1 cellular context compared by ENCODE assay signal in genomic region chr3:167735233-167736107, GRCh38.
TF ChIP-seq lines count a peak whose summit lies in the region.

SERPINI1 (plus strand) TSS chr3:167735721; CDS start chr3:167789129, 53,408 bp downstream.

TF ChIP-seq in HepG2, 621 proteins besides CTCF, POLR2A, EP300 and RAD21 (continued from another document and continues in another):
- TF ChIP-seq, protein P1, sequence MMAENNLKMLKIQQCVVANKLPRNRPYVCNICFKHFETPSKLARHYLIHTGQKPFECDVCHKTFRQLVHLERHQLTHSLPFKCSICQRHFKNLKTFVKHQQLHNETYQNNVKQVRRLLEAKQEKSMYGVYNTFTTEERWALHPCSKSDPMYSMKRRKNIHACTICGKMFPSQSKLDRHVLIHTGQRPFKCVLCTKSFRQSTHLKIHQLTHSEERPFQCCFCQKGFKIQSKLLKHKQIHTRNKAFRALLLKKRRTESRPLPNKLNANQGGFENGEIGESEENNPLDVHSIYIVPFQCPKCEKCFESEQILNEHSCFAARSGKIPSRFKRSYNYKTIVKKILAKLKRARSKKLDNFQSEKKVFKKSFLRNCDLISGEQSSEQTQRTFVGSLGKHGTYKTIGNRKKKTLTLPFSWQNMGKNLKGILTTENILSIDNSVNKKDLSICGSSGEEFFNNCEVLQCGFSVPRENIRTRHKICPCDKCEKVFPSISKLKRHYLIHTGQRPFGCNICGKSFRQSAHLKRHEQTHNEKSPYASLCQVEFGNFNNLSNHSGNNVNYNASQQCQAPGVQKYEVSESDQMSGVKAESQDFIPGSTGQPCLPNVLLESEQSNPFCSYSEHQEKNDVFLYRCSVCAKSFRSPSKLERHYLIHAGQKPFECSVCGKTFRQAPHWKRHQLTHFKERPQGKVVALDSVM (CRISPR knock-in tag; IDR thresholded peaks at IDR 0.05) = 0 out of 2 replicates have a peak, but pooled peaks have one; percentile 18
- TF ChIP-seq NR2F6 (IDR thresholded peaks at IDR 0.05) (no peak), NR2F6 (CRISPR knock-in tag; IDR thresholded peaks at IDR 0.05) (peak; percentile 17; the same call in 1 of the 2 replicates), ZMYM2 (CRISPR knock-in tag; IDR thresholded peaks at IDR 0.05) (no peak), SP4 (CRISPR knock-in tag; IDR thresholded peaks at IDR 0.05) (no peak; the same call in 1 of the 2 replicates), POLR2G (IDR thresholded peaks at IDR 0.05; ENCODE audit: low read depth, low read length) (peak; percentile 82), POLR2AphosphoS2 (IDR thresholded peaks at IDR 0.05; ENCODE audit: low read depth, low read length) (no peak), FOXK2 (IDR thresholded peaks at IDR 0.05) (no peak), IKZF4 (CRISPR knock-in tag; IDR thresholded peaks at IDR 0.05; ENCODE audit: borderline replicate concordance, low read depth, not compliant biosample characterization) (peak; percentile 24), ZNF546 (CRISPR knock-in tag; conservative IDR thresholded peaks at IDR 0.05) (0 out of 2 replicates have a peak, but pooled peaks have one; percentile 34), NR3C1 (CRISPR knock-in tag; IDR thresholded peaks at IDR 0.05) (no peak), SOX6 (IDR thresholded peaks at IDR 0.05) (no peak), SOX6 (CRISPR knock-in tag; IDR thresholded peaks at IDR 0.05) (no peak; the same call in 1 of the 2 replicates), CC2D1A (CRISPR knock-in tag; IDR thresholded peaks at IDR 0.05) (no peak), XBP1 (CRISPR knock-in tag; IDR thresholded peaks at IDR 0.05) (no peak), ELF4 (CRISPR knock-in tag; IDR thresholded peaks at IDR 0.05; ENCODE audit: borderline replicate concordance) (0 out of 2 replicates have a peak, but pooled peaks have one; percentile 13), ZBED4 (CRISPR knock-in tag; IDR thresholded peaks at IDR 0.05; ENCODE audit: borderline replicate concordance) (no peak), ZNF782 (CRISPR knock-in tag; IDR thresholded peaks at IDR 0.05; ENCODE audit: borderline replicate concordance) (no peak), THAP11 (CRISPR knock-in tag; IDR thresholded peaks at IDR 0.05) (no peak), RNF219 (CRISPR knock-in tag; IDR thresholded peaks at IDR 0.05) (no peak), ZNF205 (CRISPR knock-in tag; IDR thresholded peaks at IDR 0.05) (no peak), FOSL2 (CRISPR knock-in tag; IDR thresholded peaks at IDR 0.05) (peak; percentile 25; the same call in 1 of the 2 replicates), ZNF776 (CRISPR knock-in tag; IDR thresholded peaks at IDR 0.05) (peak; percentile 62; the same call in 1 of the 2 replicates), ZNF629 (CRISPR knock-in tag; conservative IDR thresholded peaks at IDR 0.05) (no peak), ERF (CRISPR knock-in tag; IDR thresholded peaks at IDR 0.05) (peak; percentile 77), FOSL1 (CRISPR knock-in tag; IDR thresholded peaks at IDR 0.05; ENCODE audit: borderline replicate concordance) (no peak), MAFF (IDR thresholded peaks at IDR 0.05; ENCODE audit: low read depth, low read length) (no peak), ZNF275 (CRISPR knock-in tag; IDR thresholded peaks at IDR 0.05; ENCODE audit: borderline replicate concordance) (0 out of 2 replicates have a peak, but pooled peaks have one; percentile 46), ZNF282 (IDR thresholded peaks at IDR 0.05; ENCODE audit: partially characterized antibody) (no peak), CBFB (CRISPR knock-in tag; IDR thresholded peaks at IDR 0.05) (peak; percentile 41; the same call in 1 of the 2 replicates), NFE2L1 (CRISPR knock-in tag; IDR thresholded peaks at IDR 0.05; ENCODE audit: borderline replicate concordance) (no peak), JDP2 (CRISPR knock-in tag; IDR thresholded peaks at IDR 0.05; ENCODE audit: borderline replicate concordance) (no peak), ZNF331 (CRISPR knock-in tag; IDR thresholded peaks at IDR 0.05) (peak; percentile 71), RBAK (CRISPR knock-in tag; IDR thresholded peaks at IDR 0.05) (no peak), KLF13 (CRISPR knock-in tag; IDR thresholded peaks at IDR 0.05) (no peak), ATF1 (CRISPR knock-in tag; IDR thresholded peaks at IDR 0.05) (no peak), ZNF691 (CRISPR knock-in tag; IDR thresholded peaks at IDR 0.05; ENCODE audit: borderline replicate concordance, low read depth) (peak; percentile 40; the same call in 1 of the 2 replicates), SALL1 (CRISPR knock-in tag; IDR thresholded peaks at IDR 0.05) (peak; percentile 82), HHEX (CRISPR knock-in tag; IDR thresholded peaks at IDR 0.05) (no peak), IRX3 (CRISPR knock-in tag; IDR thresholded peaks at IDR 0.05; ENCODE audit: borderline replicate concordance, low read depth) (no peak), MYNN (CRISPR knock-in tag; IDR thresholded peaks at IDR 0.05; ENCODE audit: low read depth) (no peak), DDIT3 (CRISPR knock-in tag; IDR thresholded peaks at IDR 0.05) (no peak), CSRNP1 (CRISPR knock-in tag; IDR thresholded peaks at IDR 0.05) (no peak; the same call in 1 of the 2 replicates), ZNF432 (CRISPR knock-in tag; IDR thresholded peaks at IDR 0.05; ENCODE audit: borderline replicate concordance) (no peak)
- TF ChIP-seq, protein P2, sequence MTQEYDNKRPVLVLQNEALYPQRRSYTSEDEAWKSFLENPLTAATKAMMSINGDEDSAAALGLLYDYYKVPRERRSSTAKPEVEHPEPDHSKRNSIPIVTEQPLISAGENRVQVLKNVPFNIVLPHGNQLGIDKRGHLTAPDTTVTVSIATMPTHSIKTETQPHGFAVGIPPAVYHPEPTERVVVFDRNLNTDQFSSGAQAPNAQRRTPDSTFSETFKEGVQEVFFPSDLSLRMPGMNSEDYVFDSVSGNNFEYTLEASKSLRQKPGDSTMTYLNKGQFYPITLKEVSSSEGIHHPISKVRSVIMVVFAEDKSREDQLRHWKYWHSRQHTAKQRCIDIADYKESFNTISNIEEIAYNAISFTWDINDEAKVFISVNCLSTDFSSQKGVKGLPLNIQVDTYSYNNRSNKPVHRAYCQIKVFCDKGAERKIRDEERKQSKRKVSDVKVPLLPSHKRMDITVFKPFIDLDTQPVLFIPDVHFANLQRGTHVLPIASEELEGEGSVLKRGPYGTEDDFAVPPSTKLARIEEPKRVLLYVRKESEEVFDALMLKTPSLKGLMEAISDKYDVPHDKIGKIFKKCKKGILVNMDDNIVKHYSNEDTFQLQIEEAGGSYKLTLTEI (CRISPR knock-in tag; conservative IDR thresholded peaks at IDR 0.05) = no peak
- TF ChIP-seq, protein P3, sequence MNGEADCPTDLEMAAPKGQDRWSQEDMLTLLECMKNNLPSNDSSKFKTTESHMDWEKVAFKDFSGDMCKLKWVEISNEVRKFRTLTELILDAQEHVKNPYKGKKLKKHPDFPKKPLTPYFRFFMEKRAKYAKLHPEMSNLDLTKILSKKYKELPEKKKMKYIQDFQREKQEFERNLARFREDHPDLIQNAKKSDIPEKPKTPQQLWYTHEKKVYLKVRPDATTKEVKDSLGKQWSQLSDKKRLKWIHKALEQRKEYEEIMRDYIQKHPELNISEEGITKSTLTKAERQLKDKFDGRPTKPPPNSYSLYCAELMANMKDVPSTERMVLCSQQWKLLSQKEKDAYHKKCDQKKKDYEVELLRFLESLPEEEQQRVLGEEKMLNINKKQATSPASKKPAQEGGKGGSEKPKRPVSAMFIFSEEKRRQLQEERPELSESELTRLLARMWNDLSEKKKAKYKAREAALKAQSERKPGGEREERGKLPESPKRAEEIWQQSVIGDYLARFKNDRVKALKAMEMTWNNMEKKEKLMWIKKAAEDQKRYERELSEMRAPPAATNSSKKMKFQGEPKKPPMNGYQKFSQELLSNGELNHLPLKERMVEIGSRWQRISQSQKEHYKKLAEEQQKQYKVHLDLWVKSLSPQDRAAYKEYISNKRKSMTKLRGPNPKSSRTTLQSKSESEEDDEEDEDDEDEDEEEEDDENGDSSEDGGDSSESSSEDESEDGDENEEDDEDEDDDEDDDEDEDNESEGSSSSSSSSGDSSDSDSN (CRISPR knock-in tag; IDR thresholded peaks at IDR 0.05) = peak; percentile 89
